20 cellular contexts compared by ENCODE assay signal in the genomic region with DNA sequence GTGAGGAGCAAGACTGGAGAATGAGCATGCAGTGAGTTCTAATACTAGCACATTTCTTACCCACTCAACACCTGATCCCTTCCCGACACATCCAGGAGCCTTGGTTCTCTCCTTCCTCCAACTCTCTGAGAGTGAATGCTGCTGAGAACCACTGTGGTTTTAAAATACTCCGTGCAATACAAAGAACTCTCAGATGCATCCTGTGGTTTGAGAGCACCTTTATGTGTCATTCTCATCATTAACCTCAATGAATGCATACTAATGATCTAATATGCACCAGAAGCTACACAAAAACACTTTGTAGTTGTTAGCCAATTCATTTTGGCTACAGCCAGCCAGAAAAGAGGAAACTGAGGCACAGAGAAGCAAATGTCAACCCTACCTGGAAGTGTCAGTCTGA.
DNase-seq lines count a peak whose midpoint lies in the region; ATAC-seq and TF ChIP-seq lines count a peak whose summit lies in the region.
"Had no signal": no experiment of that assay in that cellular context is flagged by ENCODE, and none has a peak within 500 bp of the region (broad histone marks: within the 10 kb centered on the region; RNA-seq: fewer than 3 reads in every experiment).

No MANE protein-coding gene starts in this region.

- H3K4me3 ChIP-seq in heart left ventricle, result no peak overlapping the region

- peaks cover 6% of the 10 kb centered on the region for H3K36me3 Mint-ChIP-seq in activated CD4-positive, alpha-beta T cell treated with anti-CD3 and anti-CD28 coated beads, Interleukin-2, amount 10 ng/mL, durations not matched to agents 7 days and 5 days (ENCODE audit: low read depth)
- H3K36me3 Mint-ChIP-seq in activated CD8-positive, alpha-beta T cell treated with anti-CD3 and anti-CD28 coated beads for 36 hours (ENCODE audit: low read depth), result no peaks in the 10 kb centered on the region
- peaks cover 18% of the 10 kb centered on the region for H3K36me3 Mint-ChIP-seq in nephron (ENCODE audit: low read depth)
- H3K36me3 Mint-ChIP-seq: natural killer cell had no signal

- no peak overlapping the region for H3K27ac ChIP-seq in heart left ventricle

- no peak for DNase-seq in activated CD4-positive, alpha-beta T cell treated with anti-CD3 and anti-CD28 coated beads, Interleukin-2, amount 10 ng/mL, durations not matched to agents 7 days and 5 days
- DNase-seq in activated CD4-positive, alpha-beta T cell treated with anti-CD3 and anti-CD28 coated beads for 4 hours, result no peak
- DNase-seq in GM13976 (ENCODE audit: low spot score) (peak; percentile 27), GM19238 (ENCODE audit: insufficient read length, low spot score) (no peak), GM19240 (ENCODE audit: insufficient read length, low spot score) (no peak), heart left ventricle (no peak)
- no peak for DNase-seq in activated CD8-positive, alpha-beta T cell treated with anti-CD3 and anti-CD28 coated beads for 36 hours
- DNase-seq: activated effector memory CD4-positive, alpha-beta T cell treated with anti-CD3 and anti-CD28 coated beads, Interleukin-2, amount 50 U/mL, for 16 hours; amniotic stem cell; C1 segment of cervical spinal cord; erythroblast; foreskin melanocyte; Karpas-422; natural killer cell; NCI-H1092; NCI-H510A treated with DMSO at 0.1 percent for 48 hours; posterior cingulate gyrus; stimulated activated CD4-positive, alpha-beta T cell treated with anti-CD3 and anti-CD28 coated beads, Interleukin-1b, Interleukin-23, amount 100 ng/mL, for 48 hours had no signal

- no peaks in the 10 kb centered on the region for H3K36me3 ChIP-seq in heart left ventricle

- peaks cover 31% of the 10 kb centered on the region for H3K27me3 Mint-ChIP-seq in activated CD4-positive, alpha-beta T cell treated with anti-CD3 and anti-CD28 coated beads, Interleukin-2, amount 10 ng/mL, durations not matched to agents 7 days and 5 days
- H3K27me3 Mint-ChIP-seq in activated CD8-positive, alpha-beta T cell treated with anti-CD3 and anti-CD28 coated beads for 36 hours, result peaks cover 37% of the 10 kb centered on the region
- peaks cover 88% of the 10 kb centered on the region for H3K27me3 Mint-ChIP-seq in nephron (ENCODE audit: low read depth)

- CTCF ChIA-PET in activated CD4-positive, alpha-beta T cell treated with anti-CD3 and anti-CD28 coated beads, Interleukin-2, amount 10 ng/mL, durations not matched to agents 7 days and 5 days (lab: Charles Lee), result interaction anchor here (0.9 kb wide), 1 partner anchor 23 kb away, joined by 3 read pairs; no protein-coding TSS in a partner anchor
- CTCF ChIA-PET in activated CD8-positive, alpha-beta T cell treated with anti-CD3 and anti-CD28 coated beads for 36 hours (lab: Charles Lee), result interaction anchor here (2.1 kb wide), 1 partner anchor 50 kb away, joined by 6 read pairs; no protein-coding TSS in a partner anchor

- no peak for TF ChIP-seq POLR2A in heart left ventricle (IDR thresholded peaks at IDR 0.05)

- peaks cover 0 to 47% (median 24%) of the 10 kb centered on the region in 9 donors for H3K27me3 ChIP-seq in heart left ventricle

- H3K9me3 ChIP-seq in heart left ventricle, result no peaks in the 10 kb centered on the region

- H3K4me3 Mint-ChIP-seq in activated CD4-positive, alpha-beta T cell treated with anti-CD3 and anti-CD28 coated beads, Interleukin-2, amount 10 ng/mL, durations not matched to agents 7 days and 5 days, result no peak overlapping the region
- H3K4me3 Mint-ChIP-seq in activated CD8-positive, alpha-beta T cell treated with anti-CD3 and anti-CD28 coated beads for 36 hours, result no peak overlapping the region
- H3K4me3 Mint-ChIP-seq in nephron, result peak overlapping the region; percentile 51 to 71 (median 61)

- intact Hi-C loops in activated CD8-positive, alpha-beta T cell treated with anti-CD3 and anti-CD28 coated beads for 36 hours (cut with micrococcal nuclease), result no loop called here
- intact Hi-C loops in heart left ventricle (cut with DNase I), result no loop called here

- POLR2A ChIA-PET in activated CD4-positive, alpha-beta T cell treated with anti-CD3 and anti-CD28 coated beads, Interleukin-2, amount 10 ng/mL, durations not matched to agents 7 days and 5 days (lab: Charles Lee), result no interaction called here
- POLR2A ChIA-PET in activated CD8-positive, alpha-beta T cell treated with anti-CD3 and anti-CD28 coated beads for 36 hours (lab: Charles Lee), result no interaction called here

- H3K27ac Mint-ChIP-seq in activated CD4-positive, alpha-beta T cell treated with anti-CD3 and anti-CD28 coated beads, Interleukin-2, amount 10 ng/mL, durations not matched to agents 7 days and 5 days, result peak overlapping the region; percentile 54
- no peak overlapping the region for H3K27ac Mint-ChIP-seq in activated CD8-positive, alpha-beta T cell treated with anti-CD3 and anti-CD28 coated beads for 36 hours
- H3K27ac Mint-ChIP-seq in nephron, result no peak overlapping the region
- H3K27ac Mint-ChIP-seq: natural killer cell had no signal

- peak; percentile 35 for ATAC-seq in activated CD8-positive, alpha-beta T cell treated with anti-CD3 and anti-CD28 coated beads for 36 hours
- ATAC-seq in heart left ventricle, result no peak
- ATAC-seq: Right ventricle myocardium inferior had no signal

- WGBS in heart left ventricle, 4 donors, result 67 to 80% (median 71%) methylated on average over 2 of the region's 2 CpGs

- TF ChIP-seq CTCF in GM13976 (IDR thresholded peaks at IDR 0.05; ENCODE audit: borderline replicate concordance, control extremely low read depth, extremely low read depth, insufficient read depth, missing control alignments) (no peak), nephron (IDR thresholded peaks at IDR 0.05; ENCODE audit: unreplicated experiment in 3 of 3) (no peak), heart left ventricle (IDR thresholded peaks at IDR 0.05) (no peak)
- TF ChIP-seq CTCF in activated CD8-positive, alpha-beta T cell treated with anti-CD3 and anti-CD28 coated beads for 36 hours (IDR thresholded peaks at IDR 0.05), result no peak

- in situ Hi-C loops in GM13976 (cut with MboI; ENCODE audit: low sequenced_read_pairs, unreplicated experiment), result no loop called here

- H3K4me1 ChIP-seq in heart left ventricle, result peaks cover 0 to 16% (median 11%) of the 10 kb centered on the region in 12 donors

- H3K9me3 Mint-ChIP-seq in activated CD4-positive, alpha-beta T cell treated with anti-CD3 and anti-CD28 coated beads, Interleukin-2, amount 10 ng/mL, durations not matched to agents 7 days and 5 days, result no peaks in the 10 kb centered on the region
- H3K9me3 Mint-ChIP-seq in activated CD8-positive, alpha-beta T cell treated with anti-CD3 and anti-CD28 coated beads for 36 hours, result no peaks in the 10 kb centered on the region
- no peaks in the 10 kb centered on the region for H3K9me3 Mint-ChIP-seq in nephron
- H3K9me3 Mint-ChIP-seq: natural killer cell had no signal

- H3K4me1 Mint-ChIP-seq in activated CD4-positive, alpha-beta T cell treated with anti-CD3 and anti-CD28 coated beads, Interleukin-2, amount 10 ng/mL, durations not matched to agents 7 days and 5 days, result peaks cover 41% of the 10 kb centered on the region
- peaks cover 28% of the 10 kb centered on the region for H3K4me1 Mint-ChIP-seq in activated CD8-positive, alpha-beta T cell treated with anti-CD3 and anti-CD28 coated beads for 36 hours (ENCODE audit: low read depth)
- H3K4me1 Mint-ChIP-seq in nephron, result peaks cover 13% of the 10 kb centered on the region

Comparison
In these comparisons a context has a peak if more than half of its experiments do, and no peak if none do; other contexts are left out.
1. H3K4me3 Mint-ChIP-seq: peak in nephron (3 of 3); none in activated CD4-positive, alpha-beta T cell treated with anti-CD3 and anti-CD28 coated beads, Interleukin-2, amount 10 ng/mL, durations not matched to agents 7 days and 5 days (single experiment) and activated CD8-positive, alpha-beta T cell treated with anti-CD3 and anti-CD28 coated beads for 36 hours (single experiment).